Comparison of ENCODE assay signal across 15 cellular contexts in the genomic region with DNA sequence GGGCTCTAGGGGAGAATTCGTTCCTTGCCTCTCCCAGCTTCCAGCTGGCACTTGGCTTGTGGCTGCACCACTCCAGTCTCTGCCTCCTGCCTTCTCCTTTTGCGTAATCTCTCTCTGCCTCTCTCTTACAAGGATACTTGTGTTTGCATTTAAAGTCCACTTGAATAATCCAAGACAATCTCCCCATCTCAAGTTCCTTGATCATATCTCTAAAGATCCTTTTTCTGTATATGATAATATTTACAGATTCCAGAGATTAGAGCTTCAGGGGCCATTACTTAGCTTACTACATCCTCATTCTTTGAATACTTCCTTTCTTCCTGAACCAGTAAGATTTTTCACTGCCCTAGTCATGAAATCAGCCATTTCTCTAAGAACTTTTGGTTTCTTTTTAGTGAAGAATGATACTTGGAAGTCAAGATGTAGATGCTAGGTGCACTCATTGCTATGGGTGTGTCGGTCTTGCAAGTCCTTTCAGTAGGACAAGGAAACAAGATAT. TPM values are rescaled to one million over a fixed set of nuclear protein-coding genes. Genes with fewer than 3 reads are reported as not detected.
DNase-seq lines count a peak whose midpoint lies in the region; ATAC-seq and TF ChIP-seq lines count a peak whose summit lies in the region.
"Had no signal": no experiment of that assay in that cellular context is flagged by ENCODE, and none has a peak within 500 bp of the region (broad histone marks: within the 10 kb centered on the region; RNA-seq: fewer than 3 reads in every experiment).

No MANE protein-coding gene starts in this region.

- peaks cover 0 to 9% of the 10 kb centered on the region in 2 donors for H3K27me3 ChIP-seq in left lung
- H3K27me3 ChIP-seq: right atrium auricular region had no signal

- no peaks in the 10 kb centered on the region for H3K4me1 Mint-ChIP-seq in activated T-helper 17 cell treated with anti-CD3 and anti-CD28 coated beads, Interleukin-2, amount 50 U/mL, for 72 hours
- peaks cover 6 to 8% (median 7%) of the 10 kb centered on the region in 3 donors for H3K4me1 Mint-ChIP-seq in T-cell

- peaks cover 9% of the 10 kb centered on the region for H3K27me3 Mint-ChIP-seq in activated T-helper 17 cell treated with anti-CD3 and anti-CD28 coated beads, Interleukin-2, amount 50 U/mL, for 72 hours
- peaks cover 14 to 16% of the 10 kb centered on the region in 2 donors for H3K27me3 Mint-ChIP-seq in T-cell

- ATAC-seq in activated T-helper 17 cell treated with anti-CD3 and anti-CD28 coated beads, Interleukin-2, amount 50 U/mL, for 72 hours (replicated peaks), result no peak
- ATAC-seq in left lung (peak; percentile 82), T-cell (replicated peaks in 1 of 4) (no peak), HG02885 (IDR thresholded peaks at IDR 0.05; ENCODE audit: poor library complexity, unreplicated experiment) (no peak), GM18502 (IDR thresholded peaks at IDR 0.05; ENCODE audit: poor library complexity, unreplicated experiment) (no peak)

- no peak overlapping the region for H3K4me3 ChIP-seq in left lung
- H3K4me3 ChIP-seq: right atrium auricular region had no signal

- POLR2A ChIA-PET in T-cell (lab: Charles Lee), result interaction anchor here in 1 of 2 donors (0.6 kb wide), 1 partner anchor 151 kb away, joined by 8 read pairs; no protein-coding TSS in a partner anchor

- peak; percentile 24 for DNase-seq in HS-27A (ENCODE audit: low read depth)
- DNase-seq in left lung, result peak in 1 of 2 donors; percentile 53
- DNase-seq in T-cell, result no peak
- no peak for DNase-seq in 8988T
- DNase-seq: activated CD4-positive, alpha-beta T cell treated with anti-CD3 and anti-CD28 coated beads, Interleukin-2, amount 50 U/mL, for 1 hour; activated gamma-delta T cell treated with Interleukin-2 at 50 U/mL for 16 hours; CD8-positive, alpha-beta memory T cell; cerebellar nuclear complex; NCI-H1694; NK-92 treated with Interleukin-12 subunit alpha and Interleukin-12 subunit beta, amount 100 ng/mL, for 24 hours had no signal

- H3K27ac ChIP-seq in C4-2B, result peak overlapping the region; percentile 78
- H3K27ac ChIP-seq in left lung, result peak overlapping the region; percentile 61 to 63
- H3K27ac ChIP-seq: right atrium auricular region had no signal

- H3K4me3 Mint-ChIP-seq in activated T-helper 17 cell treated with anti-CD3 and anti-CD28 coated beads, Interleukin-2, amount 50 U/mL, for 72 hours, result no peak overlapping the region
- H3K4me3 Mint-ChIP-seq in T-cell, result no peak overlapping the region
- H3K4me3 Mint-ChIP-seq: CD8-positive, alpha-beta memory T cell had no signal

- CTCF ChIA-PET in T-cell (lab: Charles Lee), result no interaction called here

- H3K27ac Mint-ChIP-seq in activated T-helper 17 cell treated with anti-CD3 and anti-CD28 coated beads, Interleukin-2, amount 50 U/mL, for 72 hours, result peak overlapping the region; percentile 20
- H3K27ac Mint-ChIP-seq in T-cell, result no peak overlapping the region

- no peaks in the 10 kb centered on the region for H3K36me3 Mint-ChIP-seq in activated T-helper 17 cell treated with anti-CD3 and anti-CD28 coated beads, Interleukin-2, amount 50 U/mL, for 72 hours (ENCODE audit: low read depth)
- no peaks in the 10 kb centered on the region for H3K36me3 Mint-ChIP-seq in T-cell
- H3K36me3 Mint-ChIP-seq: CD8-positive, alpha-beta memory T cell had no signal

- no peaks in the 10 kb centered on the region for H3K36me3 ChIP-seq in left lung
- H3K36me3 ChIP-seq: right atrium auricular region had no signal

- H3K9me3 ChIP-seq in left lung, result no peaks in the 10 kb centered on the region
- H3K9me3 ChIP-seq: right atrium auricular region had no signal

- H3K4me1 ChIP-seq in left lung, result peaks cover 0 to 6% of the 10 kb centered on the region in 2 donors
- H3K4me1 ChIP-seq: right atrium auricular region had no signal

- intact Hi-C loops in left lung (cut with DNase I), result loop anchor here in 1 of 2 donors (5.0 kb wide), 1 partner anchor 197 kb away; no protein-coding TSS in a partner anchor

- H3K9me3 Mint-ChIP-seq in activated T-helper 17 cell treated with anti-CD3 and anti-CD28 coated beads, Interleukin-2, amount 50 U/mL, for 72 hours, result no peaks in the 10 kb centered on the region
- H3K9me3 Mint-ChIP-seq in T-cell, result no peaks in the 10 kb centered on the region
- H3K9me3 Mint-ChIP-seq: CD8-positive, alpha-beta memory T cell had no signal

- TF ChIP-seq CTCF in C4-2B (conservative IDR thresholded peaks at IDR 0.05) (no peak), left lung (IDR thresholded peaks at IDR 0.05) (no peak)

RNA-seq across cellular contexts. Expression of gene RLF, which starts 20.9 kb away (rescaled TPM):
- total RNA-seq in activated T-helper 17 cell treated with anti-CD3 and anti-CD28 coated beads, Interleukin-2, amount 50 U/mL, for 72 hours, result 10 to 100 TPM; 16.5 to 50.9 TPM
- total RNA-seq in left lung (10 to 100 TPM; 11.2 to 12.7 TPM), T-cell (10 to 100 TPM; 17.5 to 25.1 (median 18.4) TPM)

RNA-seq across cellular contexts. Expression of gene PPT1, which starts 43.2 kb away (rescaled TPM):
- 100 to 1,000 TPM in 1 of 2 donors, 10 to 100 TPM in 1; 56.1 to 107 TPM for total RNA-seq in activated T-helper 17 cell treated with anti-CD3 and anti-CD28 coated beads, Interleukin-2, amount 50 U/mL, for 72 hours
- 100 to 1,000 TPM; 164 to 195 TPM for total RNA-seq in left lung
- total RNA-seq in T-cell, result 10 to 100 TPM; 44.4 to 72.6 (median 53.1) TPM
